ENCODE assay signal across 1 cellular context in genomic region chr3:161700998-161701397, GRCh38.
TF ChIP-seq lines count a peak whose summit lies in the region.

No MANE protein-coding gene starts in this region.

TF ChIP-seq in SK-N-SH treated with all-trans-retinoic acid at 6 μM for 48 hours, 23 proteins besides CTCF, POLR2A, EP300 and RAD21 (continued from another document):
- TF ChIP-seq CSRNP3 (CRISPR knock-in tag; IDR thresholded peaks at IDR 0.05) (no peak), ZNF8 (CRISPR knock-in tag; IDR thresholded peaks at IDR 0.05) (no peak), BACH2 (CRISPR knock-in tag; IDR thresholded peaks at IDR 0.05; ENCODE audit: borderline replicate concordance) (no peak), CREB5 (CRISPR knock-in tag; IDR thresholded peaks at IDR 0.05; ENCODE audit: low read depth) (no peak), SNAI2 (CRISPR knock-in tag; IDR thresholded peaks at IDR 0.05) (no peak)
